In the genomic region with DNA sequence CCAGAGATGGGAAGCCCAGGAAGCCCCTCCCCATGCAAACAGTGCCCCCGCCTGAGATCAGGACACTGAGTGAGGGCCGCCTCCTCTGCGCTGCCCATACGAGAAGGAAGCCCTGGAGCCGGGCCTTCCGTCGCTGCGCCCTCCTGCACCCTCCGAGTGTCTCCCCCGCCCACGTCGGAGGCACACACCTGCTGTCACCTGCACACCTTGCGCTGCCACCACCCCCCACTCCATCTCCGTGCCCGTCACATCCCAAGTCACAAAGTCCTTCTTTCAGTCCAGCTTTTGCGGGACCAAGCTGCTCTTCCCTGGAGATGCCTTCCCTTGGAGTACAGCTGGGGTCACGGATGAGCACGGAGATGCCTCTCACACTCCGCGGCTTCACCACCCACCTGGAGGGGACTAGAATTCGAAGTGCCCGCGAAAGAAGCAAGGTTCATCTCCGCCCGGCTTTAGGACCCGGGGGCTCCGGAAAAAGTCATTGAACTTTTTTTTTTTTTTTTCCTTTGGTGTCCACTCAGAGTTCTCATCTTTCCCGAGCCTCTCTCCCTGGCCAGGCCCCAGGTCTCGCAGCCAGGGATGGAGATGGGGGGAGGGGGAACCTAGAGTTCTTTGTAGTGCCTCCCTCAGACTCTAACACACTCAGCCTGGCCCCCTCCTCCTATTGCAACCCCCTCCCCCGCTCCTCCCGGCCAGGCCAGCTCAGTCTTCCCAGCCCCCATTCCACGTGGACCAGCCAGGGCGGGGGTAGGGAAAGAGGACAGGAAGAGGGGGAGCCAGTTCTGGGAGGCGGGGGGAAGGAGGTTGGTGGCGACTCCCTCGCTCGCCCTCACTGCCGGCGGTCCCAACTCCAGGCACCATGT, we compare ENCODE assay signal across 1 cellular context.
TF ChIP-seq lines count a peak whose summit lies in the region.

A gene with protein sequence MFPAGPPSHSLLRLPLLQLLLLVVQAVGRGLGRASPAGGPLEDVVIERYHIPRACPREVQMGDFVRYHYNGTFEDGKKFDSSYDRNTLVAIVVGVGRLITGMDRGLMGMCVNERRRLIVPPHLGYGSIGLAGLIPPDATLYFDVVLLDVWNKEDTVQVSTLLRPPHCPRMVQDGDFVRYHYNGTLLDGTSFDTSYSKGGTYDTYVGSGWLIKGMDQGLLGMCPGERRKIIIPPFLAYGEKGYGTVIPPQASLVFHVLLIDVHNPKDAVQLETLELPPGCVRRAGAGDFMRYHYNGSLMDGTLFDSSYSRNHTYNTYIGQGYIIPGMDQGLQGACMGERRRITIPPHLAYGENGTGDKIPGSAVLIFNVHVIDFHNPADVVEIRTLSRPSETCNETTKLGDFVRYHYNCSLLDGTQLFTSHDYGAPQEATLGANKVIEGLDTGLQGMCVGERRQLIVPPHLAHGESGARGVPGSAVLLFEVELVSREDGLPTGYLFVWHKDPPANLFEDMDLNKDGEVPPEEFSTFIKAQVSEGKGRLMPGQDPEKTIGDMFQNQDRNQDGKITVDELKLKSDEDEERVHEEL (plus strand): TSS at position 829 of the 863 bp plus-strand sequence. CDS start 31 bp downstream, at position 860.

TF ChIP-seq in SK-N-SH, 30 proteins besides CTCF, POLR2A, EP300 and RAD21 (continued from another document):
- TF ChIP-seq, protein P1, sequence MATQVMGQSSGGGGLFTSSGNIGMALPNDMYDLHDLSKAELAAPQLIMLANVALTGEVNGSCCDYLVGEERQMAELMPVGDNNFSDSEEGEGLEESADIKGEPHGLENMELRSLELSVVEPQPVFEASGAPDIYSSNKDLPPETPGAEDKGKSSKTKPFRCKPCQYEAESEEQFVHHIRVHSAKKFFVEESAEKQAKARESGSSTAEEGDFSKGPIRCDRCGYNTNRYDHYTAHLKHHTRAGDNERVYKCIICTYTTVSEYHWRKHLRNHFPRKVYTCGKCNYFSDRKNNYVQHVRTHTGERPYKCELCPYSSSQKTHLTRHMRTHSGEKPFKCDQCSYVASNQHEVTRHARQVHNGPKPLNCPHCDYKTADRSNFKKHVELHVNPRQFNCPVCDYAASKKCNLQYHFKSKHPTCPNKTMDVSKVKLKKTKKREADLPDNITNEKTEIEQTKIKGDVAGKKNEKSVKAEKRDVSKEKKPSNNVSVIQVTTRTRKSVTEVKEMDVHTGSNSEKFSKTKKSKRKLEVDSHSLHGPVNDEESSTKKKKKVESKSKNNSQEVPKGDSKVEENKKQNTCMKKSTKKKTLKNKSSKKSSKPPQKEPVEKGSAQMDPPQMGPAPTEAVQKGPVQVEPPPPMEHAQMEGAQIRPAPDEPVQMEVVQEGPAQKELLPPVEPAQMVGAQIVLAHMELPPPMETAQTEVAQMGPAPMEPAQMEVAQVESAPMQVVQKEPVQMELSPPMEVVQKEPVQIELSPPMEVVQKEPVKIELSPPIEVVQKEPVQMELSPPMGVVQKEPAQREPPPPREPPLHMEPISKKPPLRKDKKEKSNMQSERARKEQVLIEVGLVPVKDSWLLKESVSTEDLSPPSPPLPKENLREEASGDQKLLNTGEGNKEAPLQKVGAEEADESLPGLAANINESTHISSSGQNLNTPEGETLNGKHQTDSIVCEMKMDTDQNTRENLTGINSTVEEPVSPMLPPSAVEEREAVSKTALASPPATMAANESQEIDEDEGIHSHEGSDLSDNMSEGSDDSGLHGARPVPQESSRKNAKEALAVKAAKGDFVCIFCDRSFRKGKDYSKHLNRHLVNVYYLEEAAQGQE (IDR thresholded peaks at IDR 0.05; ENCODE audit: low read depth, low read length) = no peak
- TF ChIP-seq, protein P2, sequence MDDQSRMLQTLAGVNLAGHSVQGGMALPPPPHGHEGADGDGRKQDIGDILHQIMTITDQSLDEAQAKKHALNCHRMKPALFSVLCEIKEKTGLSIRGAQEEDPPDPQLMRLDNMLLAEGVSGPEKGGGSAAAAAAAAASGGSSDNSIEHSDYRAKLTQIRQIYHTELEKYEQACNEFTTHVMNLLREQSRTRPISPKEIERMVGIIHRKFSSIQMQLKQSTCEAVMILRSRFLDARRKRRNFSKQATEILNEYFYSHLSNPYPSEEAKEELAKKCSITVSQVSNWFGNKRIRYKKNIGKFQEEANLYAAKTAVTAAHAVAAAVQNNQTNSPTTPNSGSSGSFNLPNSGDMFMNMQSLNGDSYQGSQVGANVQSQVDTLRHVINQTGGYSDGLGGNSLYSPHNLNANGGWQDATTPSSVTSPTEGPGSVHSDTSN (IDR thresholded peaks at IDR 0.05) = peak; percentile 36
- TF ChIP-seq, protein P3, sequence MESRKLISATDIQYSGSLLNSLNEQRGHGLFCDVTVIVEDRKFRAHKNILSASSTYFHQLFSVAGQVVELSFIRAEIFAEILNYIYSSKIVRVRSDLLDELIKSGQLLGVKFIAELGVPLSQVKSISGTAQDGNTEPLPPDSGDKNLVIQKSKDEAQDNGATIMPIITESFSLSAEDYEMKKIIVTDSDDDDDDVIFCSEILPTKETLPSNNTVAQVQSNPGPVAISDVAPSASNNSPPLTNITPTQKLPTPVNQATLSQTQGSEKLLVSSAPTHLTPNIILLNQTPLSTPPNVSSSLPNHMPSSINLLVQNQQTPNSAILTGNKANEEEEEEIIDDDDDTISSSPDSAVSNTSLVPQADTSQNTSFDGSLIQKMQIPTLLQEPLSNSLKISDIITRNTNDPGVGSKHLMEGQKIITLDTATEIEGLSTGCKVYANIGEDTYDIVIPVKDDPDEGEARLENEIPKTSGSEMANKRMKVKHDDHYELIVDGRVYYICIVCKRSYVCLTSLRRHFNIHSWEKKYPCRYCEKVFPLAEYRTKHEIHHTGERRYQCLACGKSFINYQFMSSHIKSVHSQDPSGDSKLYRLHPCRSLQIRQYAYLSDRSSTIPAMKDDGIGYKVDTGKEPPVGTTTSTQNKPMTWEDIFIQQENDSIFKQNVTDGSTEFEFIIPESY (IDR thresholded peaks at IDR 0.05; ENCODE audit: borderline replicate concordance, low read depth) = 0 out of 2 replicates have a peak, but pooled peaks have one; percentile 46
- TF ChIP-seq TAF1 (IDR thresholded peaks at IDR 0.05; ENCODE audit: borderline replicate concordance, low read depth, low read length) (peak; percentile 14; the same call in 1 of the 2 replicates), JUND (IDR thresholded peaks at IDR 0.05) (no peak; the same call in 1 of the 2 replicates), NRF1 (IDR thresholded peaks at IDR 0.05; ENCODE audit: low read depth, low read length) (no peak), FOXJ3 (CRISPR knock-in tag; IDR thresholded peaks at IDR 0.05) (no peak), RCOR1 (IDR thresholded peaks at IDR 0.05; ENCODE audit: low read length) (no peak), FOXM1 (IDR thresholded peaks at IDR 0.05; ENCODE audit: low read depth) (no peak), ELF1 (IDR thresholded peaks at IDR 0.05) (0 out of 2 replicates have a peak, but pooled peaks have one; percentile 3), MXI1 (IDR thresholded peaks at IDR 0.05; ENCODE audit: low read depth, low read length) (peak; percentile 95), RXRA (IDR thresholded peaks at IDR 0.05; ENCODE audit: borderline replicate concordance, low read depth) (no peak)
- TF ChIP-seq, protein P4, sequence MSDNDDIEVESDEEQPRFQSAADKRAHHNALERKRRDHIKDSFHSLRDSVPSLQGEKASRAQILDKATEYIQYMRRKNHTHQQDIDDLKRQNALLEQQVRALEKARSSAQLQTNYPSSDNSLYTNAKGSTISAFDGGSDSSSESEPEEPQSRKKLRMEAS (IDR thresholded peaks at IDR 0.05; ENCODE audit: low read depth) = peak; percentile 99
- TF ChIP-seq, protein P5, sequence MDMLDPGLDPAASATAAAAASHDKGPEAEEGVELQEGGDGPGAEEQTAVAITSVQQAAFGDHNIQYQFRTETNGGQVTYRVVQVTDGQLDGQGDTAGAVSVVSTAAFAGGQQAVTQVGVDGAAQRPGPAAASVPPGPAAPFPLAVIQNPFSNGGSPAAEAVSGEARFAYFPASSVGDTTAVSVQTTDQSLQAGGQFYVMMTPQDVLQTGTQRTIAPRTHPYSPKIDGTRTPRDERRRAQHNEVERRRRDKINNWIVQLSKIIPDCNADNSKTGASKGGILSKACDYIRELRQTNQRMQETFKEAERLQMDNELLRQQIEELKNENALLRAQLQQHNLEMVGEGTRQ (IDR thresholded peaks at IDR 0.05; ENCODE audit: borderline replicate concordance, low read depth, low read length) = no peak
TF ChIP-seq in SK-N-SH: peak in this region for 15.
